Comparison of ENCODE assay signal across 2 cellular contexts in the genomic region with DNA sequence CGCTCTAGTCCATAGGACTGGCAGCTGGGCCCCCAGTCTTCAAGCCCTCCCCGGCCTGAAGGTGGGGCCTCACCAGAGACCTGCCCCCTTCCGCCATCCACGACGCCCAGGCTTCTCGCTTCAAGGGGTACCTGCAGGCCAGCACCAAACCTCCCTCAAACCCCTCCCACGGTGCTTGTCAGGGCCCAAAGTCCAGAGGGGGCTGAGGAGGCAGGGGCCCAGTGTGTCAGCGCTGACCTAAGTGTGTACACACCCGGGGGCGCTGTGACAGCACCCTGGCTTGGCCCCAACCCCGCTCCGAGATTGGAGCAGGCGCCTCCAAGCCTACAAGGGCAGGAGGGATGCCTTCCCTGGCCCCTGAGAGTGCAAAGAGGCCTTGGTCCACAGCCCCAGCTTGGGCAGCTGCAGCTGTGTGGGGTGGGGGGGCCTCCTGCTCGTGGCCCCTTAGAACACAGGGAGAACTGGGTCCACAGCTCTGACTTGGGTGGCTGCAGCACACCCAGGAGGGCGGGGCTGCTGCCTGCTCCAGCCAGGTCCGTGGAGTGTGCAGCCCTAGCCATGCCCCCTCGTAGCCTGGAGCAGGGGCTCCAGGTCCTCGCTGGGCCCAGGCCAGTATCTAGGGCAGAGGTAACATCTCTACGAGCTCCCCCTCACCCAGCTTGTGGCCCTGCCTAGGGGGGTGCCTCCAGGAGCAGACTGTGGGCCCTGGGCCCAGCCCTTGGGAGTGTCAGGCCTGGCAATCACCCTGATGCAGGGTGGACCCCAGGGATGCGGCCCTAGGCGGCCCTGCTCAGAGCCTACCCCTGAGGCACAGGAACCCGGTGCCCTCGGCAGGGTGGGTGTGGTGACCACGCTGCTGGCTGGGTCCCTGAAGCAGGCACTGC.
TF ChIP-seq lines count a peak whose summit lies in the region.

No MANE protein-coding gene starts in this region.

TF ChIP-seq in HEK293, 187 proteins besides CTCF, POLR2A, EP300 and RAD21:
- TF ChIP-seq, protein P1, sequence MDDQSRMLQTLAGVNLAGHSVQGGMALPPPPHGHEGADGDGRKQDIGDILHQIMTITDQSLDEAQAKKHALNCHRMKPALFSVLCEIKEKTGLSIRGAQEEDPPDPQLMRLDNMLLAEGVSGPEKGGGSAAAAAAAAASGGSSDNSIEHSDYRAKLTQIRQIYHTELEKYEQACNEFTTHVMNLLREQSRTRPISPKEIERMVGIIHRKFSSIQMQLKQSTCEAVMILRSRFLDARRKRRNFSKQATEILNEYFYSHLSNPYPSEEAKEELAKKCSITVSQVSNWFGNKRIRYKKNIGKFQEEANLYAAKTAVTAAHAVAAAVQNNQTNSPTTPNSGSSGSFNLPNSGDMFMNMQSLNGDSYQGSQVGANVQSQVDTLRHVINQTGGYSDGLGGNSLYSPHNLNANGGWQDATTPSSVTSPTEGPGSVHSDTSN (CRISPR knock-in tag; IDR thresholded peaks at IDR 0.05): no peak
- no peak for TF ChIP-seq ZNF624 (tag by site-specific recombination; IDR thresholded peaks at IDR 0.05)
- peak; percentile 28; the same call in 1 of the 2 replicates for TF ChIP-seq KLF1 (tag by site-specific recombination; IDR thresholded peaks at IDR 0.05)
- TF ChIP-seq MZF1 (tag by site-specific recombination; IDR thresholded peaks at IDR 0.05; ENCODE audit: borderline replicate concordance): no peak
- TF ChIP-seq, protein P2, sequence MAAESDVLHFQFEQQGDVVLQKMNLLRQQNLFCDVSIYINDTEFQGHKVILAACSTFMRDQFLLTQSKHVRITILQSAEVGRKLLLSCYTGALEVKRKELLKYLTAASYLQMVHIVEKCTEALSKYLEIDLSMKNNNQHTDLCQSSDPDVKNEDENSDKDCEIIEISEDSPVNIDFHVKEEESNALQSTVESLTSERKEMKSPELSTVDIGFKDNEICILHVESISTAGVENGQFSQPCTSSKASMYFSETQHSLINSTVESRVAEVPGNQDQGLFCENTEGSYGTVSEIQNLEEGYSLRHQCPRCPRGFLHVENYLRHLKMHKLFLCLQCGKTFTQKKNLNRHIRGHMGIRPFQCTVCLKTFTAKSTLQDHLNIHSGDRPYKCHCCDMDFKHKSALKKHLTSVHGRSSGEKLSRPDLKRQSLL (tag by site-specific recombination; IDR thresholded peaks at IDR 0.05): no peak

TF ChIP-seq in H1, 55 proteins besides CTCF, POLR2A, EP300 and RAD21:
- no peak for TF ChIP-seq CEBPB (IDR thresholded peaks at IDR 0.05; ENCODE audit: low read depth, low read length)
- TF ChIP-seq GABPA (IDR thresholded peaks at IDR 0.05; ENCODE audit: borderline replicate concordance, insufficient read depth, low read length): no peak
- TF ChIP-seq, protein P3, sequence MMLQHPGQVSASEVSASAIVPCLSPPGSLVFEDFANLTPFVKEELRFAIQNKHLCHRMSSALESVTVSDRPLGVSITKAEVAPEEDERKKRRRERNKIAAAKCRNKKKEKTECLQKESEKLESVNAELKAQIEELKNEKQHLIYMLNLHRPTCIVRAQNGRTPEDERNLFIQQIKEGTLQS (IDR thresholded peaks at IDR 0.05; ENCODE audit: insufficient read depth, low read depth, low read length): no peak
- TF ChIP-seq JUND (IDR thresholded peaks at IDR 0.05; ENCODE audit: low read length): no peak
- TF ChIP-seq JUN (IDR thresholded peaks at IDR 0.05; ENCODE audit: low read depth, low read length): no peak
- TF ChIP-seq SP4 (IDR thresholded peaks at IDR 0.05; ENCODE audit: low read length): no peak
- no peak for TF ChIP-seq EZH2 (IDR thresholded peaks at IDR 0.05; ENCODE audit: low read depth, low read length, severe bottlenecking)
- TF ChIP-seq, protein P4, sequence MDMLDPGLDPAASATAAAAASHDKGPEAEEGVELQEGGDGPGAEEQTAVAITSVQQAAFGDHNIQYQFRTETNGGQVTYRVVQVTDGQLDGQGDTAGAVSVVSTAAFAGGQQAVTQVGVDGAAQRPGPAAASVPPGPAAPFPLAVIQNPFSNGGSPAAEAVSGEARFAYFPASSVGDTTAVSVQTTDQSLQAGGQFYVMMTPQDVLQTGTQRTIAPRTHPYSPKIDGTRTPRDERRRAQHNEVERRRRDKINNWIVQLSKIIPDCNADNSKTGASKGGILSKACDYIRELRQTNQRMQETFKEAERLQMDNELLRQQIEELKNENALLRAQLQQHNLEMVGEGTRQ (IDR thresholded peaks at IDR 0.05; ENCODE audit: low read length): no peak
- no peak for TF ChIP-seq SIX5 (IDR thresholded peaks at IDR 0.05; ENCODE audit: low read depth, low read length)
- TF ChIP-seq MAFK (IDR thresholded peaks at IDR 0.05; ENCODE audit: low read depth, low read length): no peak
- TF ChIP-seq SAP30 (IDR thresholded peaks at IDR 0.05; ENCODE audit: insufficient read depth, insufficient replicate concordance, low read length): no peak
- TF ChIP-seq RBBP5 (IDR thresholded peaks at IDR 0.05; ENCODE audit: borderline replicate concordance, low read depth, low read length): no peak
- TF ChIP-seq, protein P5, sequence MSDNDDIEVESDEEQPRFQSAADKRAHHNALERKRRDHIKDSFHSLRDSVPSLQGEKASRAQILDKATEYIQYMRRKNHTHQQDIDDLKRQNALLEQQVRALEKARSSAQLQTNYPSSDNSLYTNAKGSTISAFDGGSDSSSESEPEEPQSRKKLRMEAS (IDR thresholded peaks at IDR 0.05): no peak
- no peak for TF ChIP-seq SUZ12 (IDR thresholded peaks at IDR 0.05; ENCODE audit: low read length)
- TF ChIP-seq YY1 (IDR thresholded peaks at IDR 0.05; ENCODE audit: low read depth, low read length): no peak
- TF ChIP-seq GTF2F1 (IDR thresholded peaks at IDR 0.05; ENCODE audit: borderline replicate concordance, low read depth, low read length): no peak
- TF ChIP-seq SIRT6 (IDR thresholded peaks at IDR 0.05; ENCODE audit: low read length): no peak
- TF ChIP-seq RNF2 (IDR thresholded peaks at IDR 0.05; ENCODE audit: borderline replicate concordance, low read depth, low read length, missing control alignments, poor library complexity, severe bottlenecking): no peak
